16 cellular contexts compared by ENCODE assay signal in genomic region chr12:98983647-98984046, GRCh38.
A peak's percentile ranks its signal among the peaks of the same experiment; 100 is the strongest.
DNase-seq lines count a peak whose midpoint lies in the region; ATAC-seq and TF ChIP-seq lines count a peak whose summit lies in the region.
"Had no signal": no experiment of that assay in that cellular context is flagged by ENCODE, and none has a peak within 500 bp of the region (broad histone marks: within the 10 kb centered on the region; RNA-seq: fewer than 3 reads in every experiment).

No MANE protein-coding gene starts in this region.

- no peaks in the 10 kb centered on the region for H3K36me3 Mint-ChIP-seq in activated T-helper 17 cell treated with anti-CD3 and anti-CD28 coated beads, Interleukin-2, amount 50 U/mL, for 72 hours (ENCODE audit: low read depth)
- H3K36me3 Mint-ChIP-seq: CD14-positive monocyte had no signal

- ATAC-seq in activated T-helper 17 cell treated with anti-CD3 and anti-CD28 coated beads, Interleukin-2, amount 50 U/mL, for 72 hours (replicated peaks), result peak; percentile 43

- no peak overlapping the region for H2AFZ ChIP-seq in GM23248

- H3K9ac ChIP-seq in GM23248, result no peak overlapping the region

- peaks cover 6% of the 10 kb centered on the region for H3K9me3 Mint-ChIP-seq in activated T-helper 17 cell treated with anti-CD3 and anti-CD28 coated beads, Interleukin-2, amount 50 U/mL, for 72 hours

- H3K4me1 ChIP-seq in GM23248 (ENCODE audit: insufficient read depth), result no peaks in the 10 kb centered on the region
- H3K4me1 ChIP-seq: Peyer's patch had no signal

- DNase-seq in GM10266 (ENCODE audit: extremely low spot score) (peak; percentile 17), GM23248 (peak; percentile 32), stromal cell of bone marrow (ENCODE audit: low read depth) (peak; percentile 10), NK-92 (lab: John Stamatoyannopoulos, UW; ENCODE audit: unreplicated experiment) (no peak), AG08396 (ENCODE audit: low spot score) (no peak), NCI-H146 treated with DMSO at 0.1 percent for 48 hours (lab: John Stamatoyannopoulos, UW; ENCODE audit: unreplicated experiment) (no peak)
- DNase-seq: Calu3, NCI-H1092 treated with DMSO at 0.1 percent for 48 hours, NCI-H187 treated with DMSO at 0.1 percent for 48 hours, NCI-H2171 treated with DMSO at 0.1 percent for 48 hours, NCI-H774, Peyer's patch, SHP77 treated with DMSO at 0.1 percent for 48 hours, T-helper 9 cell had no signal

- H3K4me3 ChIP-seq in GM23248, result no peak overlapping the region
- H3K4me3 ChIP-seq: Peyer's patch had no signal

- WGBS in GM23248 (ENCODE audit: low coverage in 1 of 2, low lambda C conversion rate in 2 of 2, missing lambda C conversion rate in 2 of 2), 2 experiments, result 0% methylated on average over 1 of the region's 1 CpG

- no peaks in the 10 kb centered on the region for H3K4me1 Mint-ChIP-seq in activated T-helper 17 cell treated with anti-CD3 and anti-CD28 coated beads, Interleukin-2, amount 50 U/mL, for 72 hours
- H3K4me1 Mint-ChIP-seq: CD14-positive monocyte had no signal

- no peak overlapping the region for H3K27ac Mint-ChIP-seq in activated T-helper 17 cell treated with anti-CD3 and anti-CD28 coated beads, Interleukin-2, amount 50 U/mL, for 72 hours
- H3K27ac Mint-ChIP-seq: CD14-positive monocyte had no signal

- H3K4me3 Mint-ChIP-seq in activated T-helper 17 cell treated with anti-CD3 and anti-CD28 coated beads, Interleukin-2, amount 50 U/mL, for 72 hours, result no peak overlapping the region
- H3K4me3 Mint-ChIP-seq: CD14-positive monocyte had no signal

- in situ Hi-C loops in GM23248 (cut with MboI), result loop anchor here (25.0 kb wide), 1 partner anchor 421 kb away; no protein-coding TSS in a partner anchor

- no peaks in the 10 kb centered on the region for H3K79me2 ChIP-seq in GM23248 (ENCODE audit: insufficient read depth)

- H3K9me3 ChIP-seq in GM23248 (ENCODE audit: low read depth), result no peaks in the 10 kb centered on the region
- H3K9me3 ChIP-seq: Peyer's patch had no signal

- TF ChIP-seq CTCF in GM10266 (IDR thresholded peaks at IDR 0.05; ENCODE audit: control insufficient read depth, insufficient read depth, low read depth, missing control alignments), result no peak

- H3K27me3 ChIP-seq in GM23248 (replicated peaks; ENCODE audit: insufficient read depth), result no peaks in the 10 kb centered on the region
- H3K27me3 ChIP-seq: Peyer's patch had no signal

- H3K9me2 ChIP-seq in GM23248 (ENCODE audit: insufficient read depth), result no peaks in the 10 kb centered on the region

- peaks cover 3% of the 10 kb centered on the region for H3K27me3 Mint-ChIP-seq in activated T-helper 17 cell treated with anti-CD3 and anti-CD28 coated beads, Interleukin-2, amount 50 U/mL, for 72 hours

- no peak overlapping the region for H3K27ac ChIP-seq in GM23248
- H3K27ac ChIP-seq: Peyer's patch had no signal

- no peaks in the 10 kb centered on the region for H4K20me1 ChIP-seq in GM23248 (ENCODE audit: insufficient read depth)

- no peak overlapping the region for H3K4me2 ChIP-seq in GM23248 (ENCODE audit: unreplicated experiment)

- no peaks in the 10 kb centered on the region for H3K36me3 ChIP-seq in GM23248 (ENCODE audit: low read depth)
- H3K36me3 ChIP-seq: Peyer's patch had no signal

- no peaks in the 10 kb centered on the region for H3F3A ChIP-seq in GM23248 (ENCODE audit: insufficient read depth)

Comparison
In these comparisons a context has a peak if more than half of its experiments do, and no peak if none do; other contexts are left out.
1. DNase-seq: peak in GM10266 (single experiment), GM23248 (single experiment) and stromal cell of bone marrow (single experiment); none in NK-92 (single experiment), AG08396 (single experiment) and NCI-H146 treated with DMSO at 0.1 percent for 48 hours (single experiment).